Comparison of ENCODE assay signal across 10 cellular contexts in the genomic region with DNA sequence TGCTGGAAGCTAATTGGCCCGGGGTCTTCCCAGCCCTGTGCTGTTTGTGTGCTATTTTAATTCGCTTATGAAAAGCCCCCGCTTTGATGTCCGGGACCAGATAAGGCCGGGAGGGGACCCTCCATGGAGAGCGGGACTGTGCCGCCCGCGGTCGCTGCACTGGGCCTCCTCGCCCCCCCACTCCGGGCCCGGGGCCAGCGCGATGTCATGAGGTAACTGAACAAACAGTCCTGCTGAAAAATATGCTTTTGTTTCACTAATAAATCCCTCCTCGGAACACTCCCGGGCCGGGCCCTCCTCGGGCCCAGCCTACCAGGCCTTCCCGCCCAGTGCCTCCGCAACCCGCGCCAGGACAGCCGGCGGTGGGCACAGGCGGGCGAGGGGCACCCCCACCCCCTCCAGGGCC.
DNase-seq lines count a peak whose midpoint lies in the region; ATAC-seq and TF ChIP-seq lines count a peak whose summit lies in the region.
"Had no signal": no experiment of that assay in that cellular context is flagged by ENCODE, and none has a peak within 500 bp of the region (broad histone marks: within the 10 kb centered on the region; RNA-seq: fewer than 3 reads in every experiment).

No MANE protein-coding gene starts in this region.

- no peak overlapping the region for H3K4me3 Mint-ChIP-seq in Calu3 (ENCODE audit: low read depth, unreplicated experiment)

- peaks cover 10% of the 10 kb centered on the region for H3K9me3 Mint-ChIP-seq in Calu3 (ENCODE audit: low read depth, unreplicated experiment)

- peaks cover 0 to 52% (median 39%) of the 10 kb centered on the region in 12 donors for H3K4me1 ChIP-seq in heart left ventricle

- no peaks in the 10 kb centered on the region for H3K36me3 Mint-ChIP-seq in Calu3 (ENCODE audit: insufficient read depth, unreplicated experiment)

- peak; percentile 41 for DNase-seq in Calu3
- peak; percentile 62 to 84 (median 72) for DNase-seq in heart left ventricle
- peak; percentile 89 for DNase-seq in posterior vena cava (ENCODE audit: low spot score)
- no peak for DNase-seq in DMS79 (lab: John Stamatoyannopoulos, UW)
- DNase-seq: activated CD4-positive, alpha-beta T cell treated with anti-CD3 and anti-CD28 coated beads, Interleukin-2, amount 50 U/mL, for 1 hour; mesenchymal stem cell had no signal

- TF ChIP-seq POLR2A in heart left ventricle (IDR thresholded peaks at IDR 0.05), result no peak

- H3K9me3 ChIP-seq in heart left ventricle, result peaks cover 0 to 6% (median 0%) of the 10 kb centered on the region in 12 donors

- no peak overlapping the region for H3K27ac Mint-ChIP-seq in Calu3 (ENCODE audit: unreplicated experiment)

- H3K4me1 Mint-ChIP-seq in Calu3 (ENCODE audit: low read depth, unreplicated experiment), result no peaks in the 10 kb centered on the region

- peaks cover 61% of the 10 kb centered on the region for H3K27me3 Mint-ChIP-seq in Calu3 (ENCODE audit: unreplicated experiment)

- peak overlapping the region; percentile 76 for H3K27ac ChIP-seq in VCaP
- peak overlapping the region in 11 of 12 donors; percentile 17 to 83 (median 47) for H3K27ac ChIP-seq in heart left ventricle

- intact Hi-C loops in Calu3 (cut with micrococcal nuclease; ENCODE audit: unreplicated experiment), result no loop called here
- intact Hi-C loops in heart left ventricle (cut with DNase I), result no loop called here
- intact Hi-C loops in posterior vena cava (cut with DNase I), result no loop called here

- H3K36me3 ChIP-seq in heart left ventricle, result no peaks in the 10 kb centered on the region

- TF ChIP-seq CTCF in Calu3 (IDR thresholded peaks at IDR 0.05; ENCODE audit: unreplicated experiment) (no peak), VCaP (conservative IDR thresholded peaks at IDR 0.05) (no peak), heart left ventricle (IDR thresholded peaks at IDR 0.05) (no peak)

- no TSS peak for BruUV-seq in Calu3 (replicated peaks; lab: Mats Ljungman, UMichigan)

- peak overlapping the region in 8 of 12 donors; percentile 1 to 30 (median 19) for H3K4me3 ChIP-seq in heart left ventricle

- ATAC-seq in heart left ventricle (peak; percentile 24 to 54 (median 41)), HG03135 (IDR thresholded peaks at IDR 0.05; ENCODE audit: unreplicated experiment) (no peak), HG03378 (IDR thresholded peaks at IDR 0.05; ENCODE audit: unreplicated experiment) (no peak), HG02973 (IDR thresholded peaks at IDR 0.05; ENCODE audit: unreplicated experiment) (no peak)

- 30 to 43% (median 31%) methylated on average over 25 to 27 of the region's 27 CpGs for WGBS in heart left ventricle, 4 donors

- H3K27me3 ChIP-seq in heart left ventricle, result no peaks in the 10 kb centered on the region

- CTCF ChIA-PET in Calu3 (lab: Charles Lee), result interaction anchor here (0.9 kb wide), 1 partner anchor 34 kb away, joined by 3 read pairs; no protein-coding TSS in a partner anchor

Comparison
In these comparisons a context has a peak if more than half of its experiments do, and no peak if none do; other contexts are left out.
1. ATAC-seq: peak in heart left ventricle (4 of 4); none in HG03135 (single experiment), HG03378 (single experiment) and HG02973 (single experiment).